8 cellular contexts compared by ENCODE assay signal in the genomic region with DNA sequence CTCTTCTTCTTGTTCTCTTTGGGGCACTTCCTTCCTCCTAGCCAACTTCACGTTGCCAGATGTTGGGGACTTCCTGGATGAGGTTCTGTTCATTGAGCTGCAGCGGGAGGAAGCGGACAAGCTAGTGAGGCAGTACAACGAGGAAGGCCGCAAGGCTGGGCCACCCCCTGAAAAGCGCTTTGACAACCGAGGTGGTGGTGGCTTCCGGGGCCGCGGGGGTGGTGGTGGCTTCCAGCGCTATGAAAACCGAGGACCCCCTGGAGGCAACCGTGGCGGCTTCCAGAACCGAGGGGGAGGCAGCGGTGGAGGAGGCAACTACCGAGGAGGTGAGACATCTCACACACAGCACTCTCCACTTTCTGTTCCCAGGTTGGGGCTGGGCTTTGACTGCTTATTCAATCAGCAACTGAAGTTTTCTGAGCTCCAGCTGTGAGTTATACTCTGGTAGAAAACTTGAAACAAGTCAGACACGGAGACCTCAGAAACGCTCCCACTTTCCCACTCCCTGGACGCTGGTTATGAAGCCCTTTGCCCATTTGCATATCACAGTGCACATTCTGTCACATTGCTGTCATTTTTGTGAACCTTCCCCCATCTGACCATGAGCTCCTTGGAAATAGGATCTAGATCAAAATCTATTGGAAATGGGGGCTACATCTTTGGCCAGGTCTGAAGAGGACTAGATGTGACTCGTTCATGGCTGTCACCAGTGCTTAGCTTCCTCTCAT. TPM values are rescaled to one million over a fixed set of nuclear protein-coding genes. Genes with fewer than 3 reads are reported as not detected.
DNase-seq lines count a peak whose midpoint lies in the region; ATAC-seq and TF ChIP-seq lines count a peak whose summit lies in the region.

No MANE protein-coding gene starts in this region.

- H3K36me3 Mint-ChIP-seq in activated CD8-positive, alpha-beta T cell treated with anti-CD3 and anti-CD28 coated beads for 36 hours (ENCODE audit: low read depth) = peaks cover 79% of the 10 kb centered on the region
- peaks cover 69% of the 10 kb centered on the region for H3K36me3 Mint-ChIP-seq in endothelial cell (ENCODE audit: low read depth, unreplicated experiment)

- no peaks in the 10 kb centered on the region for H3K9me3 Mint-ChIP-seq in activated CD8-positive, alpha-beta T cell treated with anti-CD3 and anti-CD28 coated beads for 36 hours
- H3K9me3 Mint-ChIP-seq in endothelial cell (ENCODE audit: unreplicated experiment) = no peaks in the 10 kb centered on the region

- ATAC-seq in GM21447 (IDR thresholded peaks at IDR 0.05; ENCODE audit: unreplicated experiment) (peak; percentile 44), HG03039 (IDR thresholded peaks at IDR 0.05; ENCODE audit: unreplicated experiment) (no peak)
- peak; percentile 88 for ATAC-seq in activated CD8-positive, alpha-beta T cell treated with anti-CD3 and anti-CD28 coated beads for 36 hours

- intact Hi-C loops in activated CD8-positive, alpha-beta T cell treated with anti-CD3 and anti-CD28 coated beads for 36 hours (cut with micrococcal nuclease) = no loop called here

- no peaks in the 10 kb centered on the region for H3K27me3 Mint-ChIP-seq in activated CD8-positive, alpha-beta T cell treated with anti-CD3 and anti-CD28 coated beads for 36 hours
- H3K27me3 Mint-ChIP-seq in endothelial cell (ENCODE audit: unreplicated experiment) = peaks cover 2% of the 10 kb centered on the region

- peak; percentile 93 for DNase-seq in activated CD8-positive, alpha-beta T cell treated with anti-CD3 and anti-CD28 coated beads for 36 hours
- DNase-seq in endothelial cell (ENCODE audit: low spot score) (no peak), HuH-7 (ENCODE audit: low spot score) (no peak), NCI-H446 (lab: John Stamatoyannopoulos, UW) (no peak), retina (no peak)
- peak; percentile 44 to 70 for DNase-seq in stimulated activated CD8-positive, alpha-beta memory T cell treated with anti-CD3 and anti-CD28 coated beads, Interleukin-4, amount 100 ng/mL, for 4 hours (ENCODE audit: low read depth in 2 of 2, low spot score in 1 of 2)

- peaks cover 93% of the 10 kb centered on the region for H3K4me1 Mint-ChIP-seq in activated CD8-positive, alpha-beta T cell treated with anti-CD3 and anti-CD28 coated beads for 36 hours (ENCODE audit: low read depth)
- peaks cover 57% of the 10 kb centered on the region for H3K4me1 Mint-ChIP-seq in endothelial cell (ENCODE audit: unreplicated experiment)

- H3K4me3 Mint-ChIP-seq in activated CD8-positive, alpha-beta T cell treated with anti-CD3 and anti-CD28 coated beads for 36 hours = peak overlapping the region; percentile 52
- peak overlapping the region; percentile 82 for H3K4me3 Mint-ChIP-seq in endothelial cell (ENCODE audit: unreplicated experiment)

- POLR2A ChIA-PET in activated CD8-positive, alpha-beta T cell treated with anti-CD3 and anti-CD28 coated beads for 36 hours (lab: Charles Lee) = interaction anchor here (1.2 to 14.9 kb wide), 5 partner anchors 26 to 61 kb away, joined by 3 to 179 read pairs (median 5); a partner anchor contains a TSS

- TF ChIP-seq CTCF in activated CD8-positive, alpha-beta T cell treated with anti-CD3 and anti-CD28 coated beads for 36 hours (IDR thresholded peaks at IDR 0.05) = no peak
- TF ChIP-seq CTCF in endothelial cell (IDR thresholded peaks at IDR 0.05; ENCODE audit: unreplicated experiment) = no peak

- peak overlapping the region; percentile 98 for H3K27ac Mint-ChIP-seq in activated CD8-positive, alpha-beta T cell treated with anti-CD3 and anti-CD28 coated beads for 36 hours
- peak overlapping the region; percentile 92 for H3K27ac Mint-ChIP-seq in endothelial cell (ENCODE audit: unreplicated experiment)

- CTCF ChIA-PET in activated CD8-positive, alpha-beta T cell treated with anti-CD3 and anti-CD28 coated beads for 36 hours (lab: Charles Lee) = interaction anchor here (0.9 to 4.6 kb wide), 4 partner anchors 18 to 294 kb away, joined by 3 to 33 read pairs (median 4); a partner anchor contains a TSS

RNA-seq across cellular contexts. Expression of a gene that starts 7.2 kb away (rescaled TPM):
- 10 to 100 TPM; 15.9 to 20.4 TPM for total RNA-seq in activated CD8-positive, alpha-beta T cell treated with anti-CD3 and anti-CD28 coated beads for 36 hours
- total RNA-seq in endothelial cell (ENCODE audit: unreplicated experiment) = 28.6 TPM

RNA-seq across cellular contexts. Expression of a gene that starts 38.6 kb away (rescaled TPM):
- total RNA-seq in activated CD8-positive, alpha-beta T cell treated with anti-CD3 and anti-CD28 coated beads for 36 hours = 100 to 1,000 TPM; 257 to 259 TPM
- 259 TPM for total RNA-seq in endothelial cell (ENCODE audit: unreplicated experiment)

RNA-seq across cellular contexts. Expression of a gene that starts 50.9 kb away (rescaled TPM):
- total RNA-seq in activated CD8-positive, alpha-beta T cell treated with anti-CD3 and anti-CD28 coated beads for 36 hours = 100 to 1,000 TPM; 112 to 123 TPM
- 193 TPM for total RNA-seq in endothelial cell (ENCODE audit: unreplicated experiment)

Comparison
In these comparisons a context has a peak if more than half of its experiments do, and no peak if none do; other contexts are left out.
1. DNase-seq: peak in activated CD8-positive, alpha-beta T cell treated with anti-CD3 and anti-CD28 coated beads for 36 hours (single experiment) and stimulated activated CD8-positive, alpha-beta memory T cell treated with anti-CD3 and anti-CD28 coated beads, Interleukin-4, amount 100 ng/mL, for 4 hours (2 of 2); none in endothelial cell (single experiment), HuH-7 (single experiment), NCI-H446 (0 of 2) and retina (single experiment).